In the genomic region with DNA sequence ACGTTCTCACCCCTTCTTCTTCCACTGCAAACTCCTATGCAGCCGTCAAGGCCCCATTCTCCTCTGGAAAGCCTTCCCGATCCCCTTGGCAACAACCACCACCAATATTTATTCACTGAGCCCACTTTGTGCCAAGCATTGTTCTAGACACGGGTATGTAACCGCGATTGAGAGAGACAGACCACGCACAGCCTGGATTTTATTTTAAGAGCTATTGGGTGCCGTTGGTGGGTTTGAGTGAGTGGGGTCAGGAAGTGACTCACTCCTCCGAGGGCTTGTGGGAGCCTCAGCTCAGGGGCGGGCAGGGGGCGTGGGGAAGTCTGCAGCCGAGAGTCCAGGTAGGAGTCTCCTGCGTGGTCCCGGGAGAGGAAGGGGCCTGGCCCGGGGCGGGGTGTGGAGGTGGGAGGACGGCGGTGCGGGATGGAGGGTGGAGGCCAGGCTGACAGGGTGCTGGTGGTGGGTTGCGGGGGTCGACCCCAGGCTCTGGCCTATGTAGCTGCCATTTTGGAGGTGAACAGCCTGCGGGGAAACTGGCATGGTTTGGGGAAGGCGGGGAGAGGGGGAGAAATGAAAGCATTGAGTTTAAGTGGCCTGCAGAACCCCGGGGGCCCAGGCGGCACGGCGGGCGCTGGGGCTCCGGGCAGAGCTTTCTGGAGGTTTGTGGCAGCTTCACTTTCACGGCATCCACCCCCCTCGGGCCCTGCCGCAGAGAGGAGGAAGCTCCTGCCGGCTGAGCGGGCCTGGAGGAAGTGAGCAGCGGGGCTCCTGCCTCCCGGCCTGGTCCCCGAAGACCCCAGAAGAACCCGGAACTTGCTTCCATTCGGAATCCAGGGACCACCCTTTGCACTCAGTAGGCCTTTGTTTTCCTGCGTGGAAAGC, we compare ENCODE assay signal across 8 cellular contexts. TPM values are rescaled to one million over a fixed set of nuclear protein-coding genes. Genes with fewer than 3 reads are reported as not detected.
DNase-seq lines count a peak whose midpoint lies in the region; TF ChIP-seq lines count a peak whose summit lies in the region.

No MANE protein-coding gene starts in this region.

- H3K9me3 ChIP-seq in neural progenitor cell (ENCODE audit: low read depth) (no peaks in the 10 kb centered on the region), uterus (no peaks in the 10 kb centered on the region)

- H4K20me1 ChIP-seq in neural progenitor cell (ENCODE audit: low read depth): no peaks in the 10 kb centered on the region

- no peaks in the 10 kb centered on the region for H3K79me2 ChIP-seq in neural progenitor cell (ENCODE audit: low read depth)

- peak; percentile 32 for DNase-seq in activated naive CD8-positive, alpha-beta T cell treated with anti-CD3 and anti-CD28 coated beads, Interleukin-2, amount 50 U/mL, for 16 hours (ENCODE audit: low read depth, low spot score)
- DNase-seq in neural progenitor cell (ENCODE audit: low spot score): no peak
- DNase-seq in NCI-H187 treated with DMSO at 0.1 percent for 48 hours (lab: John Stamatoyannopoulos, UW): no peak
- DNase-seq in NCI-H2029 (lab: John Stamatoyannopoulos, UW): no peak
- no peak for DNase-seq in uterus

- H3K27ac Mint-ChIP-seq in T-helper 1 cell treated with Interleukin-12 subunit alpha and Interleukin-12 subunit beta and Interleukin-4 antibody, amounts not matched to agents 30 μg/mL and 1 μg/mL, for 36 hours: peak overlapping the region; percentile 96
- peak overlapping the region; percentile 38 for H3K27ac Mint-ChIP-seq in neural progenitor cell

- H3K27me3 Mint-ChIP-seq in T-helper 1 cell treated with Interleukin-12 subunit alpha and Interleukin-12 subunit beta and Interleukin-4 antibody, amounts not matched to agents 30 μg/mL and 1 μg/mL, for 36 hours (ENCODE audit: low read depth): peaks cover 21% of the 10 kb centered on the region
- H3K27me3 Mint-ChIP-seq in neural progenitor cell (ENCODE audit: insufficient read depth, low read depth): peaks cover 5% of the 10 kb centered on the region

- no peak overlapping the region for H3K9ac ChIP-seq in neural progenitor cell

- H3K27me3 ChIP-seq in neural progenitor cell (no peaks in the 10 kb centered on the region), uterus (no peaks in the 10 kb centered on the region)

- intact Hi-C loops in uterus (cut with DNase I; ENCODE audit: low total_unique reads): no loop called here

- TF ChIP-seq POLR2A in GM19099 (IDR thresholded peaks at IDR 0.05; ENCODE audit: extremely low read depth, insufficient read length, low read depth): peak; percentile 55
- no peak for TF ChIP-seq POLR2A in uterus (IDR thresholded peaks at IDR 0.05)

- no peaks in the 10 kb centered on the region for H3K9me3 Mint-ChIP-seq in T-helper 1 cell treated with Interleukin-12 subunit alpha and Interleukin-12 subunit beta and Interleukin-4 antibody, amounts not matched to agents 30 μg/mL and 1 μg/mL, for 36 hours
- H3K9me3 Mint-ChIP-seq in neural progenitor cell: no peaks in the 10 kb centered on the region

- H3K4me1 Mint-ChIP-seq in T-helper 1 cell treated with Interleukin-12 subunit alpha and Interleukin-12 subunit beta and Interleukin-4 antibody, amounts not matched to agents 30 μg/mL and 1 μg/mL, for 36 hours (ENCODE audit: low read depth): peaks cover 18% of the 10 kb centered on the region
- peaks cover 20% of the 10 kb centered on the region for H3K4me1 Mint-ChIP-seq in neural progenitor cell

- H2AFZ ChIP-seq in neural progenitor cell (replicated peaks): no peak overlapping the region

- H3K4me1 ChIP-seq in neural progenitor cell: peaks cover 28% of the 10 kb centered on the region
- H3K4me1 ChIP-seq in urinary bladder (ENCODE audit: insufficient read depth): no peaks in the 10 kb centered on the region
- peaks cover 0 to 5% of the 10 kb centered on the region in 2 donors for H3K4me1 ChIP-seq in uterus

- H3K4me2 ChIP-seq in neural progenitor cell: no peak overlapping the region

- no peak overlapping the region for H3K27ac ChIP-seq in neural progenitor cell
- H3K27ac ChIP-seq in urinary bladder (ENCODE audit: low read depth): no peak overlapping the region
- no peak overlapping the region for H3K27ac ChIP-seq in uterus

- peaks cover 23% of the 10 kb centered on the region for H3F3A ChIP-seq in neural progenitor cell (ENCODE audit: low read depth)

- TF ChIP-seq CTCF in neural progenitor cell (IDR thresholded peaks at IDR 0.05) (no peak), uterus (IDR thresholded peaks at IDR 0.05) (no peak)

- no peaks in the 10 kb centered on the region for H3K36me3 ChIP-seq in neural progenitor cell
- H3K36me3 ChIP-seq in urinary bladder (ENCODE audit: insufficient read depth): no peaks in the 10 kb centered on the region
- no peaks in the 10 kb centered on the region for H3K36me3 ChIP-seq in uterus

- H3K36me3 Mint-ChIP-seq in T-helper 1 cell treated with Interleukin-12 subunit alpha and Interleukin-12 subunit beta and Interleukin-4 antibody, amounts not matched to agents 30 μg/mL and 1 μg/mL, for 36 hours (ENCODE audit: low read depth): peaks cover 11% of the 10 kb centered on the region
- no peaks in the 10 kb centered on the region for H3K36me3 Mint-ChIP-seq in neural progenitor cell

- WGBS in urinary bladder: 68% methylated on average over 40 of the region's 40 CpGs

- H3K4me3 ChIP-seq in neural progenitor cell: no peak overlapping the region
- peak overlapping the region; percentile 31 for H3K4me3 ChIP-seq in urinary bladder (ENCODE audit: low read depth, low read length)
- H3K4me3 ChIP-seq in uterus: peak overlapping the region in 1 of 2 donors; percentile 2

- peak overlapping the region; percentile 94 for H3K4me3 Mint-ChIP-seq in T-helper 1 cell treated with Interleukin-12 subunit alpha and Interleukin-12 subunit beta and Interleukin-4 antibody, amounts not matched to agents 30 μg/mL and 1 μg/mL, for 36 hours
- peak overlapping the region; percentile 10 for H3K4me3 Mint-ChIP-seq in neural progenitor cell

RNA-seq across cellular contexts. Expression of a gene that starts 0.5 kb away (rescaled TPM):
- total RNA-seq in neural progenitor cell (ENCODE audit: low replicate concordance): 0.15 TPM in 1 of 2 replicates, not detected in the other
- total RNA-seq in urinary bladder: 5.8 TPM
- polyA plus RNA-seq in urinary bladder: 8.5 TPM
- total RNA-seq in uterus: 10 to 100 TPM in 1 of 4 donors, 1 to 10 TPM in 3; 5.0 to 25.3 (median 8.4) TPM
